In the genomic region with DNA sequence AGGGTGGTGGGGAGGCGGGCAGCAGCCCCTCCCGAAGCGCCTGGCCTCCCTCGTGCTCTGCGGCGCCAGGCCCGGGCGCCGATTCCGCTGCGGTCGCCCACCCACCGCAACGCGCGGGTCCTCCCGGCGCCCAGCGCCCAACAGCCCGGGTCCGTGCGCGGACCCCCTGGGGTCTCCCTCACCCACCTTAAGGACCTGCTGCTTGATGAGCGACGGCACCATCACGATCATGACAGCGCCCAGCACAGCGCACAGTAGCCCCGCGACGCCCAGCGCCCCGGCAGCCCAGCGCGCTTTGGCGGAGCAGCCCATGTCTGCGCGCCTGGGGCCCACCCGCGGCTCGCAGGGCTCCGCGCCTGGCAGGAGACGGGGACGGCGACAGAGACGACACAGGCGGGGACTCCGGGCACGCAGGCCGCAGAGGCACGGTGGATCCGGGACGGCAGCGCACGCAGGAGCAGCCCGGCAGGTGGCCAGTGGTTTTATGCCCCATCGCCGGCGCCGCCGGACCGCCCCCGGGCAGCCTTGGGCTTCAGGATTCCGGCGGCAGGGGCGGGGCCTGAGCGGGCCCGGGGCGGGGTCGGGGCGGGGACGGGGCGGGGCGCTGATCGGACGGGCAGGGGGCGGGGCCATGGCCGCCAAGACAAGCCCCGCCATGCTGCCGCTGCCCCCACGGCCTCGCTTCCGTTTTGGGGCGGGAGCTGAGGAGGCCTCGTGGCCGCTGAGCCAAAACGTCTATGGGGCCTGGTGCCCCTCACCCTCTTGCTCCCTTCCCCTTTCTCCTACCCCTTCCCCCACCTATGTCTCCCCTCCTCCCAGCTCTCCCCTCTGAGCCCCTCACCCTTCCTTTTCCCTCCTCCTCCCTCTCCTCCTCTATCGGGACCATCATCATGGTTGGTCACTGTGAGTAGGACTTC, we compare ENCODE assay signal across 8 cellular contexts. TPM values are rescaled to one million over a fixed set of nuclear protein-coding genes. Genes with fewer than 3 reads are reported as not detected.
DNase-seq lines count a peak whose midpoint lies in the region; ATAC-seq, FAIRE-seq and TF ChIP-seq lines count a peak whose summit lies in the region.

A gene with protein sequence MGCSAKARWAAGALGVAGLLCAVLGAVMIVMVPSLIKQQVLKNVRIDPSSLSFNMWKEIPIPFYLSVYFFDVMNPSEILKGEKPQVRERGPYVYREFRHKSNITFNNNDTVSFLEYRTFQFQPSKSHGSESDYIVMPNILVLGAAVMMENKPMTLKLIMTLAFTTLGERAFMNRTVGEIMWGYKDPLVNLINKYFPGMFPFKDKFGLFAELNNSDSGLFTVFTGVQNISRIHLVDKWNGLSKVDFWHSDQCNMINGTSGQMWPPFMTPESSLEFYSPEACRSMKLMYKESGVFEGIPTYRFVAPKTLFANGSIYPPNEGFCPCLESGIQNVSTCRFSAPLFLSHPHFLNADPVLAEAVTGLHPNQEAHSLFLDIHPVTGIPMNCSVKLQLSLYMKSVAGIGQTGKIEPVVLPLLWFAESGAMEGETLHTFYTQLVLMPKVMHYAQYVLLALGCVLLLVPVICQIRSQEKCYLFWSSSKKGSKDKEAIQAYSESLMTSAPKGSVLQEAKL (minus strand): TSS at position 456 of the 917 bp plus-strand sequence. CDS start 144 bp downstream, at position 312.

- POLR2A ChIA-PET in A673 (lab: Charles Lee; ENCODE audit: low non-redundant PET): interaction anchor here (0.5 kb wide), 1 partner anchor 569 kb away, joined by 3 read pairs; a partner anchor contains a TSS

- peaks cover 7% of the 10 kb centered on the region for H3K9me1 ChIP-seq in keratinocyte (ENCODE audit: control insufficient read depth, extremely low read depth, insufficient read depth, low read length)

- H3K27ac ChIP-seq in A673 (ENCODE audit: low read depth, low read length, poor library complexity, severe bottlenecking): peak within 1 kb of the TSS; percentile 82
- H3K27ac ChIP-seq in keratinocyte (ENCODE audit: control insufficient read depth, insufficient read depth, low read length): peak within 1 kb of the TSS; percentile 66

- peak within 1 kb of the TSS; percentile 93 for H2AFZ ChIP-seq in keratinocyte (ENCODE audit: control insufficient read depth, low read length)

- H3K36me3 ChIP-seq in A673 (ENCODE audit: insufficient read depth, low read length, poor library complexity, severe bottlenecking) (peaks cover 19% of the 10 kb centered on the region), keratinocyte (ENCODE audit: control insufficient read depth in 2 of 2, extremely low read depth in 1 of 2, insufficient read depth in 2 of 2, low read length in 2 of 2) (peaks cover 6 to 7% of the 10 kb centered on the region in 2 experiments)

- BruUV-seq in A673 (replicated peaks; lab: Mats Ljungman, UMichigan): no TSS peak

- H3K4me1 ChIP-seq in A673 (ENCODE audit: insufficient read depth, low read length, poor library complexity, severe bottlenecking) (peaks cover 21% of the 10 kb centered on the region), keratinocyte (ENCODE audit: control insufficient read depth, extremely low read depth, insufficient read depth, low read length) (peaks cover 30% of the 10 kb centered on the region)

- H3K79me2 ChIP-seq in keratinocyte (ENCODE audit: control insufficient read depth, insufficient read depth, low read length): peaks cover 35% of the 10 kb centered on the region

- H3K4me3 ChIP-seq in A673 (ENCODE audit: low read depth, low read length, poor library complexity, severe bottlenecking): peak within 1 kb of the TSS; percentile 70
- peak within 1 kb of the TSS; percentile 77 to 85 (median 78) for H3K4me3 ChIP-seq in keratinocyte (ENCODE audit: control insufficient read depth in 2 of 3, extremely low read depth in 1 of 3, insufficient read depth in 2 of 3, low read depth in 1 of 3, low read length in 3 of 3)

- DNase-seq in A673 (ENCODE audit: low spot score) (peak; percentile 87), NCI-H2196 treated with DMSO at 0.1 percent for 48 hours (lab: John Stamatoyannopoulos, UW; ENCODE audit: unreplicated experiment) (peak; percentile 69), keratinocyte (ENCODE audit: low read depth, low spot score) (no peak)
- peak; percentile 58 to 66 (median 64) for DNase-seq in activated CD4-positive, CD25-positive, alpha-beta regulatory T cell (lab: John Stamatoyannopoulos, UW)
- DNase-seq in central memory CD4-positive, alpha-beta T cell: peak; percentile 62
- DNase-seq in stimulated activated CD4-positive, alpha-beta T cell treated with anti-CD3 and anti-CD28 coated beads, Interleukin-15, amount 100 ng/mL, for 1 hour (ENCODE audit: low read depth in 1 of 2, low spot score in 1 of 2): peak; percentile 64 to 73

- intact Hi-C loops in A673 (cut with micrococcal nuclease; ENCODE audit: unreplicated experiment): no loop called here

- no peak for TF ChIP-seq CTCF in A673 (conservative IDR thresholded peaks at IDR 0.05; ENCODE audit: low read depth, low read length)
- peak in 1 of 3 experiments; percentile 30 for TF ChIP-seq CTCF in keratinocyte (optimal IDR thresholded peaks at IDR 0.05 in 1 of 3, IDR thresholded peaks at IDR 0.05 in 1 of 3, conservative IDR thresholded peaks at IDR 0.05 in 1 of 3; ENCODE audit: extremely low read depth in 1 of 3, insufficient read depth in 2 of 3, low read length in 3 of 3)

- H3K27me3 ChIP-seq in A673 (replicated peaks; ENCODE audit: insufficient read depth, low read depth, low read length, poor library complexity) (no peaks in the 10 kb centered on the region), keratinocyte (ENCODE audit: control insufficient read depth, extremely low read depth, insufficient read depth, low read length) (no peaks in the 10 kb centered on the region)

- no peaks in the 10 kb centered on the region for H3K9me3 ChIP-seq in A673 (ENCODE audit: low read depth, low read length, poor library complexity, severe bottlenecking)
- H3K9me3 ChIP-seq in keratinocyte (ENCODE audit: control insufficient read depth, low read depth, low read length): no peaks in the 10 kb centered on the region

- H3K9ac ChIP-seq in keratinocyte (ENCODE audit: control insufficient read depth, extremely low read depth, insufficient read depth, low read length): peak within 1 kb of the TSS; percentile 80

- peaks cover 3% of the 10 kb centered on the region for H4K20me1 ChIP-seq in keratinocyte (ENCODE audit: control insufficient read depth, extremely low read depth, insufficient read depth, low read length)

- peak; percentile 70 for ATAC-seq in GM18861 (IDR thresholded peaks at IDR 0.05; ENCODE audit: unreplicated experiment)
- ATAC-seq in HG03066 (IDR thresholded peaks at IDR 0.05; ENCODE audit: low read depth, unreplicated experiment): peak; percentile 70

- dilution Hi-C loops in keratinocyte (cut with MboI; ENCODE audit: extremely low pct_ligation_motif_present, low sequenced_read_pairs): no loop called here

- no peak for FAIRE-seq in keratinocyte (lab: Jason Lieb, UNC)

- peak within 1 kb of the TSS; percentile 89 for H3K4me2 ChIP-seq in keratinocyte (ENCODE audit: control insufficient read depth, extremely low read depth, insufficient read depth, low read depth, low read length)

- CTCF ChIA-PET in A673 (lab: Charles Lee): no interaction called here

RNA-seq across cellular contexts. Expression of the gene that starts here (rescaled TPM):
- 61.5 and 74.6 TPM in 2 replicates for total RNA-seq in A673 (2021)
- 40.9 to 80.6 TPM (median 41.4 TPM) in 3 replicates for polyA plus RNA-seq in keratinocyte
- 5.5 TPM for polyA plus RNA-seq in keratinocyte (2011; ENCODE audit: low read depth)
- polyA plus RNA-seq in keratinocyte (2011; cell fraction: cytosol; rRNA removed): 47.5 and 76.4 TPM in 2 replicates
- 160 and 185 TPM in 2 replicates for polyA plus RNA-seq in keratinocyte (2011; cell fraction: nucleus; rRNA removed)
- 27.4 and 72.2 TPM in 2 replicates for polyA plus RNA-seq in keratinocyte (2012; ENCODE audit: low replicate concordance)
- polyA minus RNA-seq in keratinocyte: 74.8 to 159 TPM (median 78.2 TPM) in 3 replicates
- polyA minus RNA-seq in keratinocyte (2011; cell fraction: cytosol; rRNA and poly(A)+ RNA removed): 76.9 TPM
- polyA minus RNA-seq in keratinocyte (2011; cell fraction: nucleus; rRNA and poly(A)+ RNA removed): 131 and 159 TPM in 2 replicates
